In genomic region chr17:46064460-46064859, GRCh38 we compare ENCODE assay signal across 21 cellular contexts.
DNase-seq lines count a peak whose midpoint lies in the region; ATAC-seq and TF ChIP-seq lines count a peak whose summit lies in the region.
"Had no signal": no experiment of that assay in that cellular context is flagged by ENCODE, and none has a peak within 500 bp of the region (broad histone marks: within the 10 kb centered on the region; RNA-seq: fewer than 3 reads in every experiment).

No MANE protein-coding gene starts in this region.

- H3K27me3 ChIP-seq in CD4-positive, CD25-positive, alpha-beta regulatory T cell (ENCODE audit: control insufficient read depth, insufficient read depth, low read length): no peaks in the 10 kb centered on the region
- H3K27me3 ChIP-seq in Caco-2 (replicated peaks; ENCODE audit: control insufficient read depth, insufficient read depth, low read length): no peaks in the 10 kb centered on the region
- H3K27me3 ChIP-seq: breast epithelium had no signal

- H3K36me3 Mint-ChIP-seq in CD4-positive, CD25-positive, alpha-beta regulatory T cell: peaks cover 22% of the 10 kb centered on the region
- H3K36me3 Mint-ChIP-seq in Caco-2 (ENCODE audit: insufficient read depth, unreplicated experiment) (peaks cover 78% of the 10 kb centered on the region), naive B cell (peaks cover 10 to 12% of the 10 kb centered on the region in 2 donors)
- H3K36me3 Mint-ChIP-seq in activated naive CD8-positive, alpha-beta T cell treated with anti-CD3 and anti-CD28 coated beads, Interleukin-2, amount 50 U/mL, for 24 hours (ENCODE audit: low read depth): peaks cover 49% of the 10 kb centered on the region

- H3K4me1 Mint-ChIP-seq in CD4-positive, CD25-positive, alpha-beta regulatory T cell: peaks cover 16 to 34% (median 18%) of the 10 kb centered on the region in 4 donors
- H3K4me1 Mint-ChIP-seq in Caco-2 (ENCODE audit: low read depth, unreplicated experiment): peaks cover 9% of the 10 kb centered on the region
- peaks cover 14% of the 10 kb centered on the region for H3K4me1 Mint-ChIP-seq in activated naive CD8-positive, alpha-beta T cell treated with anti-CD3 and anti-CD28 coated beads, Interleukin-2, amount 50 U/mL, for 24 hours
- peaks cover 0 to 6% (median 4%) of the 10 kb centered on the region in 3 donors for H3K4me1 Mint-ChIP-seq in naive B cell

- no peak overlapping the region for H3K4me3 Mint-ChIP-seq in CD4-positive, CD25-positive, alpha-beta regulatory T cell
- H3K4me3 Mint-ChIP-seq in Caco-2 (ENCODE audit: unreplicated experiment) (no peak overlapping the region), naive B cell (no peak overlapping the region)
- H3K4me3 Mint-ChIP-seq in activated naive CD8-positive, alpha-beta T cell treated with anti-CD3 and anti-CD28 coated beads, Interleukin-2, amount 50 U/mL, for 24 hours: no peak overlapping the region
- H3K4me3 Mint-ChIP-seq: activated naive CD4-positive, alpha-beta T cell treated with anti-CD3 and anti-CD28 coated beads for 36 hours had no signal

- no peak overlapping the region for H3K27ac ChIP-seq in CD4-positive, CD25-positive, alpha-beta regulatory T cell (ENCODE audit: insufficient read depth, low read length, poor library complexity, severe bottlenecking)
- H3K27ac ChIP-seq: breast epithelium, parathyroid adenoma had no signal

- POLR2A ChIA-PET in Caco-2 (lab: Charles Lee): no interaction called here

- DNase-seq in CD4-positive, CD25-positive, alpha-beta regulatory T cell: no peak
- DNase-seq in Caco-2 (no peak), naive B cell (no peak), RKO (ENCODE audit: low spot score) (no peak), amniotic stem cell (lab: John Stamatoyannopoulos, UW) (no peak), cerebellar cortex (ENCODE audit: low spot score) (no peak)
- no peak for DNase-seq in activated naive CD8-positive, alpha-beta T cell treated with anti-CD3 and anti-CD28 coated beads, Interleukin-2, amount 50 U/mL, for 24 hours
- DNase-seq in activated CD4-positive, alpha-beta T cell treated with anti-CD3 and anti-CD28 coated beads for 1 hour: no peak
- DNase-seq: activated naive CD4-positive, alpha-beta T cell treated with anti-CD3 and anti-CD28 coated beads for 36 hours; dermis blood vessel endothelial cell; DMS 273 treated with DMSO at 0.1 percent for 48 hours; Kasumi-1; NCI-H1092 treated with DMSO at 0.1 percent for 48 hours; NCI-H2107; NCI-H524 treated with DMSO at 0.1 percent for 48 hours; small intestine; stimulated activated CD8-positive, alpha-beta memory T cell treated with anti-CD3 and anti-CD28 coated beads, Interleukin-4, amount 100 ng/mL, for 48 hours had no signal

- H3K4me1 ChIP-seq in CD4-positive, CD25-positive, alpha-beta regulatory T cell (ENCODE audit: control insufficient read depth, insufficient read depth, low read length, poor library complexity, severe bottlenecking): no peaks in the 10 kb centered on the region
- peaks cover 6% of the 10 kb centered on the region; the same call in 1 of the 2 replicates for H3K4me1 ChIP-seq in Caco-2
- H3K4me1 ChIP-seq: breast epithelium, parathyroid adenoma had no signal

- intact Hi-C loops in Caco-2 (cut with micrococcal nuclease; ENCODE audit: unreplicated experiment): no loop called here

- H3K27me3 Mint-ChIP-seq in CD4-positive, CD25-positive, alpha-beta regulatory T cell: no peaks in the 10 kb centered on the region
- H3K27me3 Mint-ChIP-seq in Caco-2 (ENCODE audit: insufficient read depth, unreplicated experiment): no peaks in the 10 kb centered on the region
- H3K27me3 Mint-ChIP-seq in activated naive CD8-positive, alpha-beta T cell treated with anti-CD3 and anti-CD28 coated beads, Interleukin-2, amount 50 U/mL, for 24 hours: no peaks in the 10 kb centered on the region
- H3K27me3 Mint-ChIP-seq in naive B cell: no peaks in the 10 kb centered on the region

- BruUV-seq in Caco-2 (replicated peaks; lab: Mats Ljungman, UMichigan): no TSS peak

- H3K9me3 ChIP-seq in CD4-positive, CD25-positive, alpha-beta regulatory T cell (ENCODE audit: control insufficient read depth in 2 of 2, low read length in 2 of 2): no peaks in the 10 kb centered on the region
- no peaks in the 10 kb centered on the region for H3K9me3 ChIP-seq in Caco-2
- H3K9me3 ChIP-seq: breast epithelium had no signal

- H3K27ac Mint-ChIP-seq in CD4-positive, CD25-positive, alpha-beta regulatory T cell: peak overlapping the region; percentile 19 to 63 (median 54)
- H3K27ac Mint-ChIP-seq in Caco-2 (ENCODE audit: unreplicated experiment) (peak overlapping the region; percentile 32), naive B cell (peak overlapping the region in 4 of 6 donors; percentile 7 to 48 (median 27))
- peak overlapping the region; percentile 12 for H3K27ac Mint-ChIP-seq in activated naive CD8-positive, alpha-beta T cell treated with anti-CD3 and anti-CD28 coated beads, Interleukin-2, amount 50 U/mL, for 24 hours
- H3K27ac Mint-ChIP-seq: activated naive CD4-positive, alpha-beta T cell treated with anti-CD3 and anti-CD28 coated beads for 36 hours had no signal

- no peak for TF ChIP-seq CTCF in Caco-2 (IDR thresholded peaks at IDR 0.05; ENCODE audit: insufficient read depth in 1 of 2, low read depth in 1 of 2, low read length in 1 of 2, severe bottlenecking in 1 of 2, unreplicated experiment in 1 of 2)

- ATAC-seq in CD4-positive, CD25-positive, alpha-beta regulatory T cell (ENCODE audit: low read depth in 2 of 2): no peak
- ATAC-seq in activated naive CD8-positive, alpha-beta T cell treated with anti-CD3 and anti-CD28 coated beads, Interleukin-2, amount 50 U/mL, for 24 hours: no peak
- ATAC-seq in naive B cell (ENCODE audit: low read depth in 2 of 2): no peak
- ATAC-seq: esophagus mucosa, left lobe of liver had no signal

- H3K4me3 ChIP-seq in CD4-positive, CD25-positive, alpha-beta regulatory T cell (ENCODE audit: low read depth, low read length): no peak overlapping the region
- H3K4me3 ChIP-seq in Caco-2 (ENCODE audit: low read depth, low read length): no peak overlapping the region
- H3K4me3 ChIP-seq: breast epithelium had no signal

- H3K36me3 ChIP-seq in CD4-positive, CD25-positive, alpha-beta regulatory T cell (ENCODE audit: control insufficient read depth, insufficient read depth, low read length): peaks cover 65% of the 10 kb centered on the region
- H3K36me3 ChIP-seq in Caco-2 (ENCODE audit: control insufficient read depth, insufficient read depth, low read length): 0 out of 2 replicates have a peak, but pooled peaks cover 4% of the 10 kb centered on the region
- H3K36me3 ChIP-seq: breast epithelium had no signal

- CTCF ChIA-PET in Caco-2 (lab: Charles Lee): interaction anchor here (0.8 kb wide), 1 partner anchor 32 kb away, joined by 3 read pairs; no protein-coding TSS in a partner anchor

- no peaks in the 10 kb centered on the region for H3K9me3 Mint-ChIP-seq in CD4-positive, CD25-positive, alpha-beta regulatory T cell
- H3K9me3 Mint-ChIP-seq in Caco-2 (ENCODE audit: unreplicated experiment) (no peaks in the 10 kb centered on the region), naive B cell (no peaks in the 10 kb centered on the region)
- no peaks in the 10 kb centered on the region for H3K9me3 Mint-ChIP-seq in activated naive CD8-positive, alpha-beta T cell treated with anti-CD3 and anti-CD28 coated beads, Interleukin-2, amount 50 U/mL, for 24 hours
- H3K9me3 Mint-ChIP-seq: activated naive CD4-positive, alpha-beta T cell treated with anti-CD3 and anti-CD28 coated beads for 36 hours had no signal
